In the genomic region with DNA sequence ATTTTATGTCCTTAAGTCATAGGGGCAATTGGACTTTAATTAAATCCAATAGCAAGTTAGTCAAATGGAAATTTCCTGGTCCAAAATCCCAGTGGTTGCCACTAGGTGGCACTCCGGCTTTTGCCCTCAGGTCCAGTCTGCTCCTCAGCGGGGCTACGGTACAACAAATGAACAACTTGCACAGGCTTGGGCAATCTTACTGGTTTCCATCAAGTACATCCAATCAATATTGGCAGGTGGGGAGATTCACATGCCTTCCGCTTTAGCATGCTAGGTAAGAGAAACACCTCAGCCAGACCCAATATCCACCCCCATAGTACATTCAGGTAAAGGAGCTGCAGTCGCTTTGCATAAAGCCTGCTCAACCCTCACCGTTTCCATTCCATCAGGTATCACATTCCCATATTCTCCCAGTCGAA, we compare ENCODE assay signal across 8 cellular contexts. TPM values are rescaled to one million over a fixed set of nuclear protein-coding genes. Genes with fewer than 3 reads are reported as not detected.
DNase-seq lines count a peak whose midpoint lies in the region; ATAC-seq and TF ChIP-seq lines count a peak whose summit lies in the region.

No MANE protein-coding gene starts in this region.

- H3K9me3 ChIP-seq in SJSA1 (replicated peaks) (peaks cover 3% of the 10 kb centered on the region; the same call in 1 of the 2 replicates), parathyroid adenoma (ENCODE audit: control insufficient read depth, low read length) (no peaks in the 10 kb centered on the region)

- peaks cover 15% of the 10 kb centered on the region for H3K36me3 ChIP-seq in SJSA1
- no peaks in the 10 kb centered on the region for H3K36me3 ChIP-seq in parathyroid adenoma (ENCODE audit: control insufficient read depth, insufficient read depth, low read length)

- no peak for ATAC-seq in GM19351 (IDR thresholded peaks at IDR 0.05; ENCODE audit: unreplicated experiment)

- DNase-seq in EH (ENCODE audit: low read depth) (peak; percentile 77), LHCN-M2 (ENCODE audit: low read depth) (peak; percentile 69), SJSA1 (ENCODE audit: low read depth in 1 of 2, low spot score in 2 of 2) (peak; percentile 63 to 79), germinal center (ENCODE audit: low spot score) (peak; percentile 74), ureter (ENCODE audit: low spot score) (peak; percentile 83)
- peak; percentile 58 for DNase-seq in activated gamma-delta T cell treated with anti-CD3 and anti-CD28 coated beads, Interleukin-2, amount 50 U/mL, for 16 hours (ENCODE audit: low read depth)

- H3K27me3 ChIP-seq in SJSA1 (replicated peaks) (no peaks in the 10 kb centered on the region), parathyroid adenoma (ENCODE audit: control insufficient read depth, insufficient read depth, low read length) (no peaks in the 10 kb centered on the region)

- H3K4me2 ChIP-seq in parathyroid adenoma (ENCODE audit: low read length): no peak overlapping the region

- H3K79me2 ChIP-seq in parathyroid adenoma: no peaks in the 10 kb centered on the region

- H3K9ac ChIP-seq in parathyroid adenoma: no peak overlapping the region

- H3K27ac ChIP-seq in SJSA1 (no peak overlapping the region), parathyroid adenoma (no peak overlapping the region)

- peaks cover 7% of the 10 kb centered on the region for H3K4me1 ChIP-seq in SJSA1 (replicated peaks)
- H3K4me1 ChIP-seq in parathyroid adenoma: no peaks in the 10 kb centered on the region

- H2AFZ ChIP-seq in parathyroid adenoma: no peak overlapping the region

- H3K4me3 ChIP-seq in SJSA1 (no peak overlapping the region), parathyroid adenoma (ENCODE audit: low read depth, low read length) (no peak overlapping the region)

- peak; percentile 93 for TF ChIP-seq CTCF in parathyroid adenoma (IDR thresholded peaks at IDR 0.05)

RNA-seq across cellular contexts. Expression of a gene that starts 6.3 kb away (rescaled TPM):
- total RNA-seq in LHCN-M2 (2014; rRNA removed) (43.1 and 87.9 TPM in 2 replicates), ureter (7.8 TPM)
- 15.9 TPM for polyA plus RNA-seq in LHCN-M2 (2012)
- 121 and 296 TPM in 2 replicates for total RNA-seq in SJSA1 (2014; rRNA removed; shearing (Covaris generic))

RNA-seq across cellular contexts. Expression of a gene that starts 14.4 kb away (rescaled TPM):
- 245 and 247 TPM in 2 replicates for total RNA-seq in LHCN-M2 (2014; rRNA removed)
- polyA plus RNA-seq in LHCN-M2 (2012): 239 TPM
- total RNA-seq in SJSA1 (2014; rRNA removed; shearing (Covaris generic)): 456 and 457 TPM in 2 replicates
- total RNA-seq in ureter: 121 TPM

RNA-seq across cellular contexts. Expression of a gene that starts 14.4 kb away (rescaled TPM):
- 25.3 and 32.4 TPM in 2 replicates for total RNA-seq in LHCN-M2 (2014; rRNA removed)
- polyA plus RNA-seq in LHCN-M2 (2012): 30.5 TPM
- total RNA-seq in SJSA1 (2014; rRNA removed; shearing (Covaris generic)): 37.6 and 56.2 TPM in 2 replicates
- total RNA-seq in ureter: 14.9 TPM

RNA-seq across cellular contexts. Expression of a gene that starts 33.5 kb away (rescaled TPM):
- total RNA-seq in LHCN-M2 (2014; rRNA removed) (258 and 369 TPM in 2 replicates), ureter (129 TPM)
- polyA plus RNA-seq in LHCN-M2 (2012): 216 TPM
- total RNA-seq in SJSA1 (2014; rRNA removed; shearing (Covaris generic)): 360 and 397 TPM in 2 replicates

RNA-seq across cellular contexts. Expression of a gene that starts 39.8 kb away (rescaled TPM):
- total RNA-seq in LHCN-M2 (2014; rRNA removed) (0.23 and 0.51 TPM in 2 replicates), ureter (17.3 TPM)
- polyA plus RNA-seq in LHCN-M2 (2012): 0.43 TPM
- total RNA-seq in SJSA1 (2014; rRNA removed; shearing (Covaris generic)): 1.6 TPM in 1 of 2 replicates, not detected in the other
